In genomic region chr9:131107760-131108159, GRCh38 we compare ENCODE assay signal across 22 cellular contexts. TPM values are rescaled to one million over a fixed set of nuclear protein-coding genes. Genes with fewer than 3 reads are reported as not detected.
DNase-seq lines count a peak whose midpoint lies in the region; ATAC-seq and TF ChIP-seq lines count a peak whose summit lies in the region.
"Had no signal": no experiment of that assay in that cellular context is flagged by ENCODE, and none has a peak within 500 bp of the region (broad histone marks: within the 10 kb centered on the region; RNA-seq: fewer than 3 reads in every experiment).

No MANE protein-coding gene starts in this region.

- H2BK12ac ChIP-seq in trophoblast cell (ENCODE audit: low read length), result no peak overlapping the region

- no peak overlapping the region for H3K14ac ChIP-seq in trophoblast cell (ENCODE audit: low read length)

- 57 to 81% methylated on average over 8 of the region's 8 CpGs for WGBS in body of pancreas, 2 donors
- WGBS in right cardiac atrium, result 46% methylated on average over 8 of the region's 8 CpGs
- WGBS in trophoblast cell (ENCODE audit: extremely low coverage, insufficient coverage, insufficient read length), result no CpG with 5 or more reads among the region's 8 CpGs

- intact Hi-C loops in body of pancreas (cut with DNase I), result no loop called here
- intact Hi-C loops in right cardiac atrium (cut with DNase I), result no loop called here

- no peaks in the 10 kb centered on the region for H3K79me2 ChIP-seq in trophoblast cell (ENCODE audit: control insufficient read depth, insufficient read depth, low read length, poor library complexity)
- H3K79me2 ChIP-seq in MM.1S (ENCODE audit: low read length), result no peaks in the 10 kb centered on the region

- H3K4me2 ChIP-seq in trophoblast cell (ENCODE audit: low read length) (no peak overlapping the region), MM.1S (ENCODE audit: low read depth, low read length) (no peak overlapping the region)

- no peak overlapping the region for H2AFZ ChIP-seq in trophoblast cell (ENCODE audit: insufficient read depth, low read length, poor library complexity)
- H2AFZ ChIP-seq in MM.1S (ENCODE audit: low read length), result no peak overlapping the region

- H2BK120ac ChIP-seq in trophoblast cell (ENCODE audit: insufficient read depth, low read length, poor library complexity), result no peak overlapping the region

- H3K4me1 ChIP-seq in body of pancreas, result no peaks in the 10 kb centered on the region
- peaks cover 4% of the 10 kb centered on the region for H3K4me1 ChIP-seq in right cardiac atrium (ENCODE audit: control insufficient read depth, insufficient read depth, low read length)
- H3K4me1 ChIP-seq in trophoblast cell (ENCODE audit: control insufficient read depth in 1 of 2, insufficient read depth in 2 of 2, low read length in 2 of 2), result no peaks in the 10 kb centered on the region
- no peaks in the 10 kb centered on the region for H3K4me1 ChIP-seq in MM.1S (ENCODE audit: low read length)
- H3K4me1 ChIP-seq: sigmoid colon, SJSA1, vagina had no signal

- H3K23ac ChIP-seq in trophoblast cell (ENCODE audit: low read length), result no peak overlapping the region

- H3K18ac ChIP-seq in trophoblast cell (ENCODE audit: low read length), result no peak overlapping the region

- H3K27ac ChIP-seq in body of pancreas (no peak overlapping the region), right cardiac atrium (ENCODE audit: low read length) (peak overlapping the region; percentile 59), trophoblast cell (ENCODE audit: low read depth, low read length) (no peak overlapping the region), MM.1S (ENCODE audit: low read length) (no peak overlapping the region)
- H3K27ac ChIP-seq: C4-2B, ovary, SJSA1, vagina had no signal

- peak; percentile 5 for DNase-seq in GM13976 (ENCODE audit: low spot score)
- DNase-seq in body of pancreas, result no peak
- peak in 2 of 3 donors; percentile 65 to 81 for DNase-seq in right cardiac atrium
- DNase-seq in trophoblast cell, result no peak
- DNase-seq in MM.1S, result no peak
- DNase-seq: activated CD4-positive, alpha-beta T cell treated with anti-CD3 and anti-CD28 coated beads for 48 hours; activated CD8-positive, alpha-beta memory T cell treated with anti-CD3 and anti-CD28 coated beads, Interleukin-2, amount 10 ng/mL, durations not matched to agents 7 days and 5 days; EL; glutamatergic neuron; KG1; NCI-H524; NK-92 treated with Interleukin-12 subunit alpha and Interleukin-12 subunit beta, amount 100 ng/mL, for 24 hours; ovary; sigmoid colon; T-helper 2 cell had no signal

- TF ChIP-seq CTCF in GM13976 (IDR thresholded peaks at IDR 0.05; ENCODE audit: borderline replicate concordance, control extremely low read depth, extremely low read depth, insufficient read depth, missing control alignments) (no peak), body of pancreas (IDR thresholded peaks at IDR 0.05) (no peak), MM.1S (IDR thresholded peaks at IDR 0.05; ENCODE audit: low read length) (no peak)

- H4K20me1 ChIP-seq in MM.1S (ENCODE audit: insufficient read depth, low read length), result no peaks in the 10 kb centered on the region

- no peak overlapping the region for H4K12ac ChIP-seq in trophoblast cell (ENCODE audit: low read depth, low read length)

- H3K27me3 ChIP-seq in body of pancreas, result no peaks in the 10 kb centered on the region
- no peaks in the 10 kb centered on the region for H3K27me3 ChIP-seq in right cardiac atrium (ENCODE audit: control insufficient read depth, insufficient read depth)
- H3K27me3 ChIP-seq in trophoblast cell (ENCODE audit: insufficient read depth, low read length), result no peaks in the 10 kb centered on the region
- H3K27me3 ChIP-seq in MM.1S (replicated peaks; ENCODE audit: insufficient read depth, low read length), result peaks cover 83% of the 10 kb centered on the region
- H3K27me3 ChIP-seq: ovary, sigmoid colon, SJSA1, vagina had no signal

- H3K36me3 ChIP-seq in body of pancreas (replicated peaks in 1 of 2; ENCODE audit: insufficient read depth in 1 of 2, low read depth in 2 of 2) (no peaks in the 10 kb centered on the region), trophoblast cell (ENCODE audit: control insufficient read depth in 1 of 2, insufficient read depth in 2 of 2, low read length in 2 of 2) (peaks cover 20 to 25% of the 10 kb centered on the region in 2 experiments), MM.1S (replicated peaks; ENCODE audit: insufficient read depth, low read length) (no peaks in the 10 kb centered on the region)
- H3K36me3 ChIP-seq: ovary, sigmoid colon, SJSA1, vagina had no signal

- no peak overlapping the region for H2AK5ac ChIP-seq in trophoblast cell (ENCODE audit: low read length)

- no peaks in the 10 kb centered on the region for H3K9me2 ChIP-seq in MM.1S (replicated peaks; ENCODE audit: insufficient read depth, low read length)

- no peak overlapping the region for H3K4me3 ChIP-seq in body of pancreas
- H3K4me3 ChIP-seq in right cardiac atrium (ENCODE audit: low read length), result no peak overlapping the region
- H3K4me3 ChIP-seq in trophoblast cell (ENCODE audit: low read depth, low read length), result no peak overlapping the region
- H3K4me3 ChIP-seq in MM.1S (ENCODE audit: low read length), result no peak overlapping the region
- H3K4me3 ChIP-seq: ovary, sigmoid colon, SJSA1, vagina had no signal

- H3K9ac ChIP-seq in trophoblast cell (ENCODE audit: low read length), result no peak overlapping the region
- no peak overlapping the region for H3K9ac ChIP-seq in MM.1S (ENCODE audit: low read length)

- no peaks in the 10 kb centered on the region for H3K79me1 ChIP-seq in trophoblast cell (ENCODE audit: low read length)

- H3K9me3 ChIP-seq in body of pancreas (no peaks in the 10 kb centered on the region), right cardiac atrium (ENCODE audit: control insufficient read depth, low read length) (no peaks in the 10 kb centered on the region), trophoblast cell (ENCODE audit: insufficient read depth, low read depth, low read length) (no peaks in the 10 kb centered on the region), MM.1S (replicated peaks; ENCODE audit: insufficient read depth, low read length) (no peaks in the 10 kb centered on the region)
- H3K9me3 ChIP-seq: ovary, sigmoid colon, SJSA1, vagina had no signal

- peak overlapping the region; percentile 17 for H3K4ac ChIP-seq in trophoblast cell (ENCODE audit: low read depth, low read length)

- TF ChIP-seq POLR2A in body of pancreas (IDR thresholded peaks at IDR 0.05), result no peak

- ATAC-seq in body of pancreas (peak; percentile 33), right cardiac atrium (peak; percentile 78 to 86), GM19328 (IDR thresholded peaks at IDR 0.05; ENCODE audit: unreplicated experiment) (no peak), GM18519 (IDR thresholded peaks at IDR 0.05; ENCODE audit: low FRiP score, unreplicated experiment) (no peak), HG02798 (IDR thresholded peaks at IDR 0.05; ENCODE audit: poor library complexity, unreplicated experiment) (no peak)
- ATAC-seq: activated CD8-positive, alpha-beta memory T cell treated with anti-CD3 and anti-CD28 coated beads, Interleukin-2, amount 10 ng/mL, durations not matched to agents 7 days and 5 days; activated naive CD4-positive, alpha-beta T cell treated with anti-CD3 and anti-CD28 coated beads, Interleukin-2, amount 50 U/mL, for 72 hours had no signal

- H2BK5ac ChIP-seq in trophoblast cell (ENCODE audit: low read depth, low read length, poor library complexity), result no peak overlapping the region

- H4K8ac ChIP-seq in trophoblast cell (ENCODE audit: low read depth, low read length), result no peak overlapping the region

- in situ Hi-C loops in GM13976 (cut with MboI; ENCODE audit: low sequenced_read_pairs, unreplicated experiment), result no loop called here

- no peak overlapping the region for H4K91ac ChIP-seq in trophoblast cell (ENCODE audit: low read depth, low read length)

- H3F3A ChIP-seq in MM.1S (ENCODE audit: insufficient read depth, low read length), result no peaks in the 10 kb centered on the region

RNA-seq across cellular contexts. Expression of gene AIF1L, which starts 11.4 kb away (rescaled TPM):
- total RNA-seq in body of pancreas (10 to 100 TPM in 1 of 2 donors, 1 to 10 TPM in 1; 4.9 to 11.5 TPM), right cardiac atrium (10 to 100 TPM in 3 of 4 donors, 1 to 10 TPM in 1; 6.9 to 22.7 (median 16.5) TPM)
- polyA plus RNA-seq in right cardiac atrium, result 15.7 TPM
- polyA plus RNA-seq in trophoblast cell (2013), result 52.7 and 54.3 TPM in 2 replicates

RNA-seq across cellular contexts. Expression of gene NUP214, which starts 17.6 kb away (rescaled TPM):
- 10 to 100 TPM; 24.7 to 29.6 TPM for total RNA-seq in body of pancreas
- 10 to 100 TPM; 27.0 to 34.6 (median 29.6) TPM for total RNA-seq in right cardiac atrium
- 12.0 TPM for polyA plus RNA-seq in right cardiac atrium
- 36.8 and 37.2 TPM in 2 replicates for polyA plus RNA-seq in trophoblast cell (2013)

Comparison
In these comparisons a context has a peak if more than half of its experiments do, and no peak if none do; other contexts are left out.
1. DNase-seq: peak in GM13976 (single experiment) and right cardiac atrium (2 of 3); none in body of pancreas (0 of 4), trophoblast cell (0 of 2) and MM.1S (single experiment).
2. ATAC-seq: peak in body of pancreas (single experiment) and right cardiac atrium (2 of 2); none in GM19328 (single experiment), GM18519 (single experiment) and HG02798 (single experiment).